In the genomic region with DNA sequence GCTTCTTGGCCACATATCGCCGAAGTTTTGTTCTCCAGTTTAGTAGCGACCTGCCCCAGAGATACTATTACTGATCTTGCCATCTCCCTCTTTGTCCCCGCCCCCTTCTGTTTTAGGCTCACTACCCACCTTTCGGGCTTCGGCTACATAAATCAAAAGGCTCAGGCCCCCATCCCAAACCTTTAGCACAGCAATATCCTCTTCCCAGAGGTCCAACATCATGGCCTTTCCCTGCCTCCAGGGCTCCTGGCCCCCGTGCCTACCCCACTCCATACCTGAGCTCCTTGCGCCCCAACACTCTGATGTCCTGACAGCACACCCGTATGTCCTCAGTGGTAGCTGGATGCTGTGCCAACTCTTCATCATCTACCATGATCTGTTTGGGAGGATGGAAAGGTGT, we compare ENCODE assay signal across 1 cellular context.
TF ChIP-seq lines count a peak whose summit lies in the region.

No MANE protein-coding gene starts in this region.

TF ChIP-seq in GM12878, 131 proteins besides CTCF, POLR2A, EP300 and RAD21:
- TF ChIP-seq CHD4 (IDR thresholded peaks at IDR 0.05): no peak
- TF ChIP-seq, protein P1, sequence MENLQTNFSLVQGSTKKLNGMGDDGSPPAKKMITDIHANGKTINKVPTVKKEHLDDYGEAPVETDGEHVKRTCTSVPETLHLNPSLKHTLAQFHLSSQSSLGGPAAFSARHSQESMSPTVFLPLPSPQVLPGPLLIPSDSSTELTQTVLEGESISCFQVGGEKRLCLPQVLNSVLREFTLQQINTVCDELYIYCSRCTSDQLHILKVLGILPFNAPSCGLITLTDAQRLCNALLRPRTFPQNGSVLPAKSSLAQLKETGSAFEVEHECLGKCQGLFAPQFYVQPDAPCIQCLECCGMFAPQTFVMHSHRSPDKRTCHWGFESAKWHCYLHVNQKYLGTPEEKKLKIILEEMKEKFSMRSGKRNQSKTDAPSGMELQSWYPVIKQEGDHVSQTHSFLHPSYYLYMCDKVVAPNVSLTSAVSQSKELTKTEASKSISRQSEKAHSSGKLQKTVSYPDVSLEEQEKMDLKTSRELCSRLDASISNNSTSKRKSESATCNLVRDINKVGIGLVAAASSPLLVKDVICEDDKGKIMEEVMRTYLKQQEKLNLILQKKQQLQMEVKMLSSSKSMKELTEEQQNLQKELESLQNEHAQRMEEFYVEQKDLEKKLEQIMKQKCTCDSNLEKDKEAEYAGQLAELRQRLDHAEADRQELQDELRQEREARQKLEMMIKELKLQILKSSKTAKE (IDR thresholded peaks at IDR 0.05; ENCODE audit: low read depth, poor library complexity, severe bottlenecking): no peak
- TF ChIP-seq HDGF (IDR thresholded peaks at IDR 0.05): no peak
- no peak for TF ChIP-seq BMI1 (IDR thresholded peaks at IDR 0.05; ENCODE audit: borderline replicate concordance)
- TF ChIP-seq, protein P2, sequence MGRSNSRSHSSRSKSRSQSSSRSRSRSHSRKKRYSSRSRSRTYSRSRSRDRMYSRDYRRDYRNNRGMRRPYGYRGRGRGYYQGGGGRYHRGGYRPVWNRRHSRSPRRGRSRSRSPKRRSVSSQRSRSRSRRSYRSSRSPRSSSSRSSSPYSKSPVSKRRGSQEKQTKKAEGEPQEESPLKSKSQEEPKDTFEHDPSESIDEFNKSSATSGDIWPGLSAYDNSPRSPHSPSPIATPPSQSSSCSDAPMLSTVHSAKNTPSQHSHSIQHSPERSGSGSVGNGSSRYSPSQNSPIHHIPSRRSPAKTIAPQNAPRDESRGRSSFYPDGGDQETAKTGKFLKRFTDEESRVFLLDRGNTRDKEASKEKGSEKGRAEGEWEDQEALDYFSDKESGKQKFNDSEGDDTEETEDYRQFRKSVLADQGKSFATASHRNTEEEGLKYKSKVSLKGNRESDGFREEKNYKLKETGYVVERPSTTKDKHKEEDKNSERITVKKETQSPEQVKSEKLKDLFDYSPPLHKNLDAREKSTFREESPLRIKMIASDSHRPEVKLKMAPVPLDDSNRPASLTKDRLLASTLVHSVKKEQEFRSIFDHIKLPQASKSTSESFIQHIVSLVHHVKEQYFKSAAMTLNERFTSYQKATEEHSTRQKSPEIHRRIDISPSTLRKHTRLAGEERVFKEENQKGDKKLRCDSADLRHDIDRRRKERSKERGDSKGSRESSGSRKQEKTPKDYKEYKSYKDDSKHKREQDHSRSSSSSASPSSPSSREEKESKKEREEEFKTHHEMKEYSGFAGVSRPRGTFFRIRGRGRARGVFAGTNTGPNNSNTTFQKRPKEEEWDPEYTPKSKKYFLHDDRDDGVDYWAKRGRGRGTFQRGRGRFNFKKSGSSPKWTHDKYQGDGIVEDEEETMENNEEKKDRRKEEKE (IDR thresholded peaks at IDR 0.05): no peak
- no peak for TF ChIP-seq ZBED1 (IDR thresholded peaks at IDR 0.05; ENCODE audit: borderline replicate concordance)
- TF ChIP-seq SREBF2 (IDR thresholded peaks at IDR 0.05; ENCODE audit: low read length): no peak
- no peak for TF ChIP-seq FOXK2 (IDR thresholded peaks at IDR 0.05)
- no peak for TF ChIP-seq SMAD5 (IDR thresholded peaks at IDR 0.05; ENCODE audit: low read depth)
- TF ChIP-seq, protein P3, sequence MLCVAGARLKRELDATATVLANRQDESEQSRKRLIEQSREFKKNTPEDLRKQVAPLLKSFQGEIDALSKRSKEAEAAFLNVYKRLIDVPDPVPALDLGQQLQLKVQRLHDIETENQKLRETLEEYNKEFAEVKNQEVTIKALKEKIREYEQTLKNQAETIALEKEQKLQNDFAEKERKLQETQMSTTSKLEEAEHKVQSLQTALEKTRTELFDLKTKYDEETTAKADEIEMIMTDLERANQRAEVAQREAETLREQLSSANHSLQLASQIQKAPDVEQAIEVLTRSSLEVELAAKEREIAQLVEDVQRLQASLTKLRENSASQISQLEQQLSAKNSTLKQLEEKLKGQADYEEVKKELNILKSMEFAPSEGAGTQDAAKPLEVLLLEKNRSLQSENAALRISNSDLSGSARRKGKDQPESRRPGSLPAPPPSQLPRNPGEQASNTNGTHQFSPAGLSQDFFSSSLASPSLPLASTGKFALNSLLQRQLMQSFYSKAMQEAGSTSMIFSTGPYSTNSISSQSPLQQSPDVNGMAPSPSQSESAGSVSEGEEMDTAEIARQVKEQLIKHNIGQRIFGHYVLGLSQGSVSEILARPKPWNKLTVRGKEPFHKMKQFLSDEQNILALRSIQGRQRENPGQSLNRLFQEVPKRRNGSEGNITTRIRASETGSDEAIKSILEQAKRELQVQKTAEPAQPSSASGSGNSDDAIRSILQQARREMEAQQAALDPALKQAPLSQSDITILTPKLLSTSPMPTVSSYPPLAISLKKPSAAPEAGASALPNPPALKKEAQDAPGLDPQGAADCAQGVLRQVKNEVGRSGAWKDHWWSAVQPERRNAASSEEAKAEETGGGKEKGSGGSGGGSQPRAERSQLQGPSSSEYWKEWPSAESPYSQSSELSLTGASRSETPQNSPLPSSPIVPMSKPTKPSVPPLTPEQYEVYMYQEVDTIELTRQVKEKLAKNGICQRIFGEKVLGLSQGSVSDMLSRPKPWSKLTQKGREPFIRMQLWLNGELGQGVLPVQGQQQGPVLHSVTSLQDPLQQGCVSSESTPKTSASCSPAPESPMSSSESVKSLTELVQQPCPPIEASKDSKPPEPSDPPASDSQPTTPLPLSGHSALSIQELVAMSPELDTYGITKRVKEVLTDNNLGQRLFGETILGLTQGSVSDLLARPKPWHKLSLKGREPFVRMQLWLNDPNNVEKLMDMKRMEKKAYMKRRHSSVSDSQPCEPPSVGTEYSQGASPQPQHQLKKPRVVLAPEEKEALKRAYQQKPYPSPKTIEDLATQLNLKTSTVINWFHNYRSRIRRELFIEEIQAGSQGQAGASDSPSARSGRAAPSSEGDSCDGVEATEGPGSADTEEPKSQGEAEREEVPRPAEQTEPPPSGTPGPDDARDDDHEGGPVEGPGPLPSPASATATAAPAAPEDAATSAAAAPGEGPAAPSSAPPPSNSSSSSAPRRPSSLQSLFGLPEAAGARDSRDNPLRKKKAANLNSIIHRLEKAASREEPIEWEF (IDR thresholded peaks at IDR 0.05; ENCODE audit: insufficient replicate concordance, low read depth, low read length): no peak
- TF ChIP-seq, protein P4, sequence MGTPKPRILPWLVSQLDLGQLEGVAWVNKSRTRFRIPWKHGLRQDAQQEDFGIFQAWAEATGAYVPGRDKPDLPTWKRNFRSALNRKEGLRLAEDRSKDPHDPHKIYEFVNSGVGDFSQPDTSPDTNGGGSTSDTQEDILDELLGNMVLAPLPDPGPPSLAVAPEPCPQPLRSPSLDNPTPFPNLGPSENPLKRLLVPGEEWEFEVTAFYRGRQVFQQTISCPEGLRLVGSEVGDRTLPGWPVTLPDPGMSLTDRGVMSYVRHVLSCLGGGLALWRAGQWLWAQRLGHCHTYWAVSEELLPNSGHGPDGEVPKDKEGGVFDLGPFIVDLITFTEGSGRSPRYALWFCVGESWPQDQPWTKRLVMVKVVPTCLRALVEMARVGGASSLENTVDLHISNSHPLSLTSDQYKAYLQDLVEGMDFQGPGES (IDR thresholded peaks at IDR 0.05): no peak
- TF ChIP-seq SUZ12 (IDR thresholded peaks at IDR 0.05; ENCODE audit: unreplicated experiment): no peak
- no peak for TF ChIP-seq MXI1 (IDR thresholded peaks at IDR 0.05; ENCODE audit: low read depth, low read length)
- TF ChIP-seq, protein P5, sequence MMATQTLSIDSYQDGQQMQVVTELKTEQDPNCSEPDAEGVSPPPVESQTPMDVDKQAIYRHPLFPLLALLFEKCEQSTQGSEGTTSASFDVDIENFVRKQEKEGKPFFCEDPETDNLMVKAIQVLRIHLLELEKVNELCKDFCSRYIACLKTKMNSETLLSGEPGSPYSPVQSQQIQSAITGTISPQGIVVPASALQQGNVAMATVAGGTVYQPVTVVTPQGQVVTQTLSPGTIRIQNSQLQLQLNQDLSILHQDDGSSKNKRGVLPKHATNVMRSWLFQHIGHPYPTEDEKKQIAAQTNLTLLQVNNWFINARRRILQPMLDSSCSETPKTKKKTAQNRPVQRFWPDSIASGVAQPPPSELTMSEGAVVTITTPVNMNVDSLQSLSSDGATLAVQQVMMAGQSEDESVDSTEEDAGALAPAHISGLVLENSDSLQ (IDR thresholded peaks at IDR 0.05): no peak
- TF ChIP-seq RELA (IDR thresholded peaks at IDR 0.05; ENCODE audit: borderline replicate concordance, partially characterized antibody): no peak
